Comparison of ENCODE assay signal across 2 cellular contexts in the genomic region with DNA sequence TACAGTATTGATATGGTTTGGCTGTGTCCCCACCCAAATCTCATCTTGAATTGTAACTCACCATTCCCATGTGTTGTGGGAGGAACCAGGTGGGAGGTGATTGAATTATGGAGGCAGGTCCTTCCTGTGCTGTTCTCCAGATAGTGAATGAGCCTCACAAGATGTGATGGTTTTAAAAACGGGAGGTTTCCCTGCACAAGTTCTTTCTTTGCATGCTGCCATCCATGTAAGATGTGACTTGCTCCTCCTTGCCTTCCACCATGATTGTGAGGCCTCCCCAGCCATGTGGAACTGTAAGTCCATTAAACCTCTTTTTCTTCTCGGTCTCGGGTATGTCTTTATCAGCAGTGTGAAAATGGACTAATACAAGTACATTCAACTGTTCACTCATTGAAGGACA.
TF ChIP-seq lines count a peak whose summit lies in the region.

No MANE protein-coding gene starts in this region.

TF ChIP-seq in HEK293, 187 proteins besides CTCF, POLR2A, EP300 and RAD21:
- peak; percentile 88 for TF ChIP-seq SETDB1 (IDR thresholded peaks at IDR 0.05; ENCODE audit: insufficient read length, low read length)
TF ChIP-seq in HEK293: peak in this region for 1; not testable (repeated sequence) for 186.

TF ChIP-seq in K562, 482 proteins besides CTCF, POLR2A, EP300 and RAD21:
- TF ChIP-seq CC2D1A (IDR thresholded peaks at IDR 0.05) = 0 out of 2 replicates have a peak, but pooled peaks have one; percentile 44
- TF ChIP-seq ZNF431 (CRISPR knock-in tag; IDR thresholded peaks at IDR 0.05) = peak; percentile 99
- TF ChIP-seq, protein P1, sequence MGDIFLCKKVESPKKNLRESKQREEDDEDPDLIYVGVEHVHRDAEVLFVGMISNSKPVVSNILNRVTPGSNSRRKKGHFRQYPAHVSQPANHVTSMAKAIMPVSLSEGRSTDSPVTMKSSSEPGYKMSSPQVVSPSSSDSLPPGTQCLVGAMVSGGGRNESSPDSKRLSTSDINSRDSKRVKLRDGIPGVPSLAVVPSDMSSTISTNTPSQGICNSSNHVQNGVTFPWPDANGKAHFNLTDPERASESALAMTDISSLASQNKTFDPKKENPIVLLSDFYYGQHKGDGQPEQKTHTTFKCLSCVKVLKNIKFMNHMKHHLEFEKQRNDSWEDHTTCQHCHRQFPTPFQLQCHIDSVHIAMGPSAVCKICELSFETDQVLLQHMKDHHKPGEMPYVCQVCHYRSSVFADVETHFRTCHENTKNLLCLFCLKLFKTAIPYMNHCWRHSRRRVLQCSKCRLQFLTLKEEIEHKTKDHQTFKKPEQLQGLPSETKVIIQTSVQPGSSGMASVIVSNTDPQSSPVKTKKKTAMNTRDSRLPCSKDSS (IDR thresholded peaks at IDR 0.05; ENCODE audit: low read depth, partially characterized antibody) = peak; percentile 87
- TF ChIP-seq TRIM24 (IDR thresholded peaks at IDR 0.05) = peak; percentile 21 to 61; a peak in 2 of 4 replicates
- 0 out of 2 replicates have a peak, but pooled peaks have one; percentile 40 for TF ChIP-seq ZEB2 (IDR thresholded peaks at IDR 0.05)
- TF ChIP-seq CBX3 (IDR thresholded peaks at IDR 0.05; ENCODE audit: borderline replicate concordance in 1 of 2, low read length in 2 of 2) = peak in 1 of 2 experiments; percentile 91; a peak in 2 of 3 replicates
- TF ChIP-seq ZFP36 (IDR thresholded peaks at IDR 0.05; ENCODE audit: low read depth, low read length, partially characterized antibody) = peak; percentile 11
